Comparison of ENCODE assay signal across 8 cellular contexts in the genomic region with DNA sequence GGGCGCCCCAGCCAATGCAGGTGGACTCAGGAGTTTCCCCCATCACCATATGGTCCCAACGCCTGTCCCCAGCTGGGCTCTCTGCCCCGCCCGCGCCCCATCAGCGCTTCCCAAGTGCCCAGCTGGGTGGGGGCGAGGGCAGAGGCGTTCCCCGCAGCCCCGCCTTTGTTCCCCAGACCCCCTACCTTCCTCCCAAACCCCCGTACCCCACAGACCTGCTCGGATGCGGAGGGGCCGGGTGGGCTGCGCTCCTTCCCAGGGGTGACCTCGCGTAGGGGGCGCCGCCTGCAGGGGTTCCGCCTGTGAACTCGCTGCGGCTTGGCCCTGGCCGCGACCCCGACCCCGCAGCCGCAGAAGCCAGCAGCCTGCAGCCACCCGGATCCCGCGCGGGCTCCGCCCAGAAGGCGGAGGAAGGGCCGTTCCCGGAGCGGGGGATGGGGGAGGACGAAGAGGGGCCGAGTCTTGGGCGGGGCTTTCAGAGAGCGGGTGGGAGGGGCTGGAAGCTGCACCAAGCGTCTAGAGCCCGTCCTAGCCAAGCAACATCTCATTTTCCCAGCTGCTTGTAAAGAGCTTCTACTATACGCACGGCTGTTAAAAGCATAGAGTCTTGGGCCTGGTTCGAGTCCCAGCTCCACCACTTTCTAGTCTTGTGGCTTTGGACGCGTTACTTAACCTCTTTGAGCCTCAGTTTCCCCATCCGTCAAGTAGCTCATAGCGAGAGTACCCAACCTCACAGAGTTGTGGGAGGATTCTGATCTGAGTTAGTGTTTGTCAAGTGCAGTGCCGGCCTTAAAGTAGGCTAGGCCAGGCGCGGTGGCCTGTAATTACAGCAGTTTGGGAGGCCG. TPM values are rescaled to one million over a fixed set of nuclear protein-coding genes. Genes with fewer than 3 reads are reported as not detected.
DNase-seq lines count a peak whose midpoint lies in the region; ATAC-seq, FAIRE-seq and TF ChIP-seq lines count a peak whose summit lies in the region.

TSS of gene RAB3D (minus strand) at position 404 of the 845 bp plus-strand sequence. CDS start 2,258 bp downstream, outside the sequence.

- ATAC-seq in A549 = peak; percentile 87 to 95
- peak; percentile 80 for ATAC-seq in GM19025 (IDR thresholded peaks at IDR 0.05; ENCODE audit: low read depth, unreplicated experiment)

- no peaks in the 10 kb centered on the region for H3K27me3 Mint-ChIP-seq in activated T-helper 1 cell treated with anti-CD3 and anti-CD28 coated beads, Interleukin-12 subunit alpha, Interleukin-12 subunit beta, Interleukin-2, Interleukin-4 antibody, amounts not matched to agents 30 ng/mL and 10 ng/mL and 1 ng/mL, durations not matched to agents 14 hours and 24 hours and 36 hours (ENCODE audit: insufficient read depth)

- peak within 1 kb of the TSS; percentile 91 to 95 for H3K27ac ChIP-seq in A549

- peak within 1 kb of the TSS; percentile 85 for H3K4me2 ChIP-seq in A549

- peaks cover 21% of the 10 kb centered on the region for H3K4me1 Mint-ChIP-seq in activated T-helper 1 cell treated with anti-CD3 and anti-CD28 coated beads, Interleukin-12 subunit alpha, Interleukin-12 subunit beta, Interleukin-2, Interleukin-4 antibody, amounts not matched to agents 30 ng/mL and 10 ng/mL and 1 ng/mL, durations not matched to agents 14 hours and 24 hours and 36 hours (ENCODE audit: low read depth)

- H3K36me3 Mint-ChIP-seq in activated T-helper 1 cell treated with anti-CD3 and anti-CD28 coated beads, Interleukin-12 subunit alpha, Interleukin-12 subunit beta, Interleukin-2, Interleukin-4 antibody, amounts not matched to agents 30 ng/mL and 10 ng/mL and 1 ng/mL, durations not matched to agents 14 hours and 24 hours and 36 hours (ENCODE audit: low read depth) = peaks cover 12% of the 10 kb centered on the region

- no peak for TF ChIP-seq CTCF in A549 (IDR thresholded peaks at IDR 0.05)

- no peak for TF ChIP-seq EP300 in A549 (IDR thresholded peaks at IDR 0.05)

- in situ Hi-C loops in KBM-7 (cut with MboI; ENCODE audit: low pct_unique_long_range_greater_than_20kb, low sequenced_read_pairs) = no loop called here

- peaks cover 25% of the 10 kb centered on the region for H3K4me1 ChIP-seq in A549

- intact Hi-C loops in activated T-helper 1 cell treated with anti-CD3 and anti-CD28 coated beads, Interleukin-12 subunit alpha, Interleukin-12 subunit beta, Interleukin-2, Interleukin-4 antibody, amounts not matched to agents 30 ng/mL and 10 ng/mL and 1 ng/mL, durations not matched to agents 14 hours and 24 hours and 36 hours (cut with micrococcal nuclease) = loop anchor here (1.0 kb wide), 1 partner anchor 16 kb away; the partner anchor contains the start of gene PLPPR2

- H3K4me3 ChIP-seq in A549 = peak within 1 kb of the TSS; percentile 89

- no peak for TF ChIP-seq RAD21 in A549 (conservative IDR thresholded peaks at IDR 0.05 in 1 of 2, IDR thresholded peaks at IDR 0.05 in 1 of 2)

- peak; percentile 43; the same call in 1 of the 2 replicates for TF ChIP-seq POLR2A in A549 (IDR thresholded peaks at IDR 0.05; ENCODE audit: low read length)

- no peaks in the 10 kb centered on the region for H3K9me3 Mint-ChIP-seq in activated T-helper 1 cell treated with anti-CD3 and anti-CD28 coated beads, Interleukin-12 subunit alpha, Interleukin-12 subunit beta, Interleukin-2, Interleukin-4 antibody, amounts not matched to agents 30 ng/mL and 10 ng/mL and 1 ng/mL, durations not matched to agents 14 hours and 24 hours and 36 hours

- DNase-seq in A549 (ENCODE audit: low read depth in 1 of 2, low spot score in 1 of 2) (peak; percentile 85), KBM-7 (peak; percentile 82), RKO (ENCODE audit: low spot score) (peak; percentile 92), fibroblast of gingiva (ENCODE audit: low read depth) (peak; percentile 83), myocyte (ENCODE audit: low read depth) (peak; percentile 78)
- peak; percentile 76 for DNase-seq in activated T-helper 1 cell treated with anti-CD3 and anti-CD28 coated beads, Interleukin-12 subunit alpha, Interleukin-12 subunit beta, Interleukin-2, Interleukin-4 antibody, amounts not matched to agents 30 ng/mL and 10 ng/mL and 1 ng/mL, durations not matched to agents 14 hours and 24 hours and 36 hours (ENCODE audit: low spot score)
- DNase-seq in stimulated activated CD8-positive, alpha-beta memory T cell treated with anti-CD3 and anti-CD28 coated beads, Interleukin-7, amount 100 ng/mL, for 24 hours (ENCODE audit: low read depth) = peak; percentile 64

- peak within 1 kb of the TSS; percentile 78 for H3K4me3 Mint-ChIP-seq in activated T-helper 1 cell treated with anti-CD3 and anti-CD28 coated beads, Interleukin-12 subunit alpha, Interleukin-12 subunit beta, Interleukin-2, Interleukin-4 antibody, amounts not matched to agents 30 ng/mL and 10 ng/mL and 1 ng/mL, durations not matched to agents 14 hours and 24 hours and 36 hours

- 20% methylated on average over 12 of the region's 53 CpGs for WGBS in A549 (ENCODE audit: missing lambda C conversion rate)

- no peaks in the 10 kb centered on the region for H3K9me3 ChIP-seq in A549

- FAIRE-seq in A549 (lab: Jason Lieb, UNC) = no peak

- H3K27ac Mint-ChIP-seq in activated T-helper 1 cell treated with anti-CD3 and anti-CD28 coated beads, Interleukin-12 subunit alpha, Interleukin-12 subunit beta, Interleukin-2, Interleukin-4 antibody, amounts not matched to agents 30 ng/mL and 10 ng/mL and 1 ng/mL, durations not matched to agents 14 hours and 24 hours and 36 hours = no peak within 1 kb of the TSS

- POLR2A ChIA-PET in A549 (lab: Yijun Ruan, JAX) = interaction anchor here (1.0 to 2.4 kb wide), 6 partner anchors 16 to 143 kb away, joined by 3 to 13 read pairs (median 6); partner anchors contain the start of gene SWSAP1

- CTCF ChIA-PET in A549 (lab: Yijun Ruan, JAX) = interaction anchor here (0.7 to 5.0 kb wide), 5 partner anchors 10 to 48 kb away, joined by 3 to 31 read pairs (median 4); no protein-coding TSS in a partner anchor

TF ChIP-seq in A549, 52 proteins besides CTCF, POLR2A, EP300 and RAD21:
- no peak for TF ChIP-seq ZFP36 (IDR thresholded peaks at IDR 0.05; ENCODE audit: borderline replicate concordance, partially characterized antibody)
- TF ChIP-seq RARB (CRISPR knock-in tag; IDR thresholded peaks at IDR 0.05) = no peak
- 0 out of 2 replicates have a peak, but pooled peaks have one; percentile 12 for TF ChIP-seq PHF8 (IDR thresholded peaks at IDR 0.05; ENCODE audit: borderline replicate concordance, low read depth)
- TF ChIP-seq NPAS2 (CRISPR knock-in tag; IDR thresholded peaks at IDR 0.05; ENCODE audit: borderline replicate concordance) = no peak

RNA-seq across cellular contexts. Expression of gene RAB3D, which starts in this region (rescaled TPM):
- polyA plus RNA-seq in A549 (2011; rRNA removed) (22.3 and 26.8 TPM in 2 replicates), A549 (2017; fragmentation: RNase III; extraction: RNeasy Plus Mini Kit Qiagen cat#74134 plus additional on column Dnase treatment) (4.1 to 5.6 TPM (median 4.8 TPM) in 3 replicates)
- 13.2 and 14.0 TPM in 2 replicates for polyA plus RNA-seq in A549 (2012; cell fraction: cytosol; rRNA removed)
- polyA plus RNA-seq in A549 (2012; cell fraction: nucleus; rRNA removed) = 6.9 and 9.4 TPM in 2 replicates
- polyA minus RNA-seq in A549 (2011; rRNA and poly(A)+ RNA removed) = 95.2 and 136 TPM in 2 replicates
- 5.9 and 6.9 TPM in 2 replicates for total RNA-seq in activated T-helper 1 cell treated with anti-CD3 and anti-CD28 coated beads, Interleukin-12 subunit alpha, Interleukin-12 subunit beta, Interleukin-2, Interleukin-4 antibody, amounts not matched to agents 30 ng/mL and 10 ng/mL and 1 ng/mL, durations not matched to agents 14 hours and 24 hours and 36 hours
- 0.32 and 0.47 TPM in 2 replicates for total RNA-seq in myocyte
- 0.42 TPM for polyA plus RNA-seq in myocyte (2012)

Comparison
In these comparisons a context has a peak if more than half of its experiments do, and no peak if none do; other contexts are left out.
1. Peak in every context shown above with its lines: DNase-seq, ATAC-seq, H3K4me3 ChIP-seq and H3K27ac ChIP-seq.
2. Peak in DNase-seq in myocyte; RNA of the gene not detected or under 1 TPM.